8 cellular contexts compared by ENCODE assay signal in genomic region chr20:18507218-18508191, GRCh38. TPM values are rescaled to one million over a fixed set of nuclear protein-coding genes. Genes with fewer than 3 reads are reported as not detected.
DNase-seq lines count a peak whose midpoint lies in the region; ATAC-seq, FAIRE-seq and TF ChIP-seq lines count a peak whose summit lies in the region.

Gene SEC23B, plus strand, starts transcription at chr20:18507940. Its CDS starts 2,896 bp downstream, at chr20:18510836.

- peak within 1 kb of the TSS; percentile 99 to 100 (median 100) for H3K27ac Mint-ChIP-seq in naive thymus-derived CD8-positive, alpha-beta T cell

- TF ChIP-seq POLR2A in H54 (IDR thresholded peaks at IDR 0.05; ENCODE audit: low read depth, low read length) (peak; percentile 79), Raji (IDR thresholded peaks at IDR 0.05; ENCODE audit: insufficient read depth, low read depth, low read length) (peak; percentile 85)

- H3K9me3 Mint-ChIP-seq in naive thymus-derived CD8-positive, alpha-beta T cell, result no peaks in the 10 kb centered on the region

- DNase-seq in EL (peak; percentile 97), H54 (ENCODE audit: insufficient read length, low spot score) (peak; percentile 86), fibroblast of mammary gland (ENCODE audit: low read depth) (peak; percentile 97)
- peak; percentile 96 for DNase-seq in activated T-helper 9 cell treated with anti-CD3 and anti-CD28 coated beads, Interleukin-2, amount 50 U/mL, for 16 hours (ENCODE audit: low read depth)
- DNase-seq in naive thymus-derived CD8-positive, alpha-beta T cell, result peak; percentile 90 to 100 (median 99)
- DNase-seq in stimulated activated naive CD4-positive, alpha-beta T cell (lab: John Stamatoyannopoulos, UW), result peak; percentile 97 to 100 (median 98)

- peaks cover 0 to 8% (median under 1%) of the 10 kb centered on the region in 5 donors for H3K27me3 Mint-ChIP-seq in naive thymus-derived CD8-positive, alpha-beta T cell

- no peak for TF ChIP-seq CTCF in Loucy (conservative IDR thresholded peaks at IDR 0.05; ENCODE audit: low read length)
- TF ChIP-seq CTCF in fibroblast of mammary gland (conservative IDR thresholded peaks at IDR 0.05; ENCODE audit: control insufficient read depth, insufficient read depth, low read depth, low read length), result no peak

- no peaks in the 10 kb centered on the region for H3F3A ChIP-seq in Loucy (ENCODE audit: low read depth)

- peaks cover 19% of the 10 kb centered on the region for H3K79me2 ChIP-seq in Loucy (ENCODE audit: insufficient read depth, low read length)

- peaks cover 0 to 28% (median 16%) of the 10 kb centered on the region in 3 donors for H3K36me3 Mint-ChIP-seq in naive thymus-derived CD8-positive, alpha-beta T cell

- peaks cover 22% of the 10 kb centered on the region for H3K4me1 ChIP-seq in Loucy (ENCODE audit: insufficient read depth, low read length, poor library complexity, severe bottlenecking)

- H2AFZ ChIP-seq in Loucy (ENCODE audit: low read length), result peak within 1 kb of the TSS; percentile 96

- H4K20me1 ChIP-seq in Loucy (ENCODE audit: insufficient read depth, low read length, poor library complexity, severe bottlenecking), result peaks cover 3% of the 10 kb centered on the region

- POLR2A ChIA-PET in naive thymus-derived CD8-positive, alpha-beta T cell (lab: Charles Lee), result interaction anchor here (0.6 to 5.1 kb wide), 17 partner anchors 9 to 1545 kb away, joined by 3 to 94 read pairs (median 5); partner anchors contain the start of genes CFAP61, CRNKL1, DTD1 and DZANK1

- FAIRE-seq in H54 (lab: Jason Lieb, UNC), result peak; percentile 81

- H3K4me2 ChIP-seq in Loucy (ENCODE audit: low read depth, low read length, poor library complexity, severe bottlenecking), result peak within 1 kb of the TSS; percentile 84

- no peaks in the 10 kb centered on the region for H3K36me3 ChIP-seq in Loucy (ENCODE audit: insufficient read depth, low read length)

- ATAC-seq in naive thymus-derived CD8-positive, alpha-beta T cell, result peak; percentile 83 to 90

- peaks cover 21% of the 10 kb centered on the region for H3K27me3 ChIP-seq in Loucy (ENCODE audit: insufficient read depth, low read length, poor library complexity, severe bottlenecking)

- H3K4me3 Mint-ChIP-seq in naive thymus-derived CD8-positive, alpha-beta T cell, result peak within 1 kb of the TSS; percentile 93 to 100 (median 99)

- peaks cover 20 to 54% (median 48%) of the 10 kb centered on the region in 4 donors for H3K4me1 Mint-ChIP-seq in naive thymus-derived CD8-positive, alpha-beta T cell

- H3K9ac ChIP-seq in Loucy (ENCODE audit: low read depth, low read length, poor library complexity, severe bottlenecking), result peak within 1 kb of the TSS; percentile 68

- H3K4me3 ChIP-seq in Loucy (ENCODE audit: low read length, poor library complexity, severe bottlenecking), result peak within 1 kb of the TSS; percentile 76
- H3K4me3 ChIP-seq in fibroblast of mammary gland (ENCODE audit: control insufficient read depth, low read depth, low read length), result peak within 1 kb of the TSS; percentile 97

- H3K9me2 ChIP-seq in Loucy (replicated peaks; ENCODE audit: low read depth, low read length), result no peaks in the 10 kb centered on the region

- H3K9me3 ChIP-seq in Loucy (ENCODE audit: insufficient read depth, low read depth, low read length), result no peaks in the 10 kb centered on the region

RNA-seq across cellular contexts. Expression of gene SEC23B, which starts in this region (rescaled TPM):
- 10 to 100 TPM; 31.2 to 34.5 TPM for total RNA-seq in naive thymus-derived CD8-positive, alpha-beta T cell
- polyA plus RNA-seq in naive thymus-derived CD8-positive, alpha-beta T cell, result 10 to 100 TPM; 31.9 to 45.1 (median 37.9) TPM

Comparison
In these comparisons a context has a peak if more than half of its experiments do, and no peak if none do; other contexts are left out.
1. Peak in every context shown above with its lines: DNase-seq, ATAC-seq and H3K4me3 ChIP-seq.